8 cellular contexts compared by ENCODE assay signal in the genomic region with DNA sequence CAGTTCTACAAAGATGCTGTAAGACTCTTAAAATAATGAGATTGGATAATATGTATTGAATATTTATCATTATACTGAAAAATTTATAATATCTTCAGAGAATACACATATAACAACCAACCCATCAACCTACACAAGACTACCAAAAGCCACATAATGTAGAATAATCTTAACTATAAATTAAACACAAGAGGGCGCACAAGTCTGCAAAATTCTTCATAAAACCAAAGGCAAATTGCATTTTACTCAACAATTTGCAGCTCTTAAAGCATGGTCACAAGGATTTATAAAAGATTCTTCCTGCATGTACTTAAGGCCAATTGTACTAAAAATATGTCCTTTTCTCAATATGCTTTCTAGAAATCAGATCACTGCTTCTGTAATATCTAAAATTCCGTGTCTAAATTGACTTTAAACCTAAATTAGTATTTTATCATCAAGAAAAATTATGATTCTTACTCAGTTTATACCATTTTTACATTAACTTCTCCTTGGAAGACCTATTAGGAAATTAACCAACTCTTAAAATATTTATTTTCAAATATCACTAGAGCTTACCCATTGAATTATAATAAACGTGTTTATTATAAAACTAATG.
DNase-seq lines count a peak whose midpoint lies in the region; ATAC-seq and TF ChIP-seq lines count a peak whose summit lies in the region.

No MANE protein-coding gene starts in this region.

- intact Hi-C loops in CD4-positive, alpha-beta T cell (cut with DNase I, micrococcal nuclease), result loop anchor here (1.0 to 5.0 kb wide), 8 partner anchors 72 to 646 kb away; partner anchors contain the start of gene HSCB (in 1 of the 2)
- intact Hi-C loops in right lobe of liver (cut with DNase I), result loop anchor here in 1 of 2 donors (10.0 kb wide), 1 partner anchor 234 kb away; no protein-coding TSS in a partner anchor

- peak; percentile 82 for TF ChIP-seq CTCF in CD4-positive, alpha-beta T cell (IDR thresholded peaks at IDR 0.05)
- TF ChIP-seq CTCF in HFFc6 (IDR thresholded peaks at IDR 0.05) (peak; percentile 87), right lobe of liver (IDR thresholded peaks at IDR 0.05) (peak; percentile 54 to 62 (median 56))

- 50% methylated on average over 3 of the region's 3 CpGs for WGBS in right lobe of liver (ENCODE audit: insufficient coverage, low coverage, low lambda C conversion rate, missing lambda C conversion rate)

- CTCF ChIA-PET in CD4-positive, alpha-beta T cell (lab: Charles Lee), result interaction anchor here (0.9 to 2.5 kb wide), 9 partner anchors 9 to 553 kb away, joined by 3 to 35 read pairs (median 4); no protein-coding TSS in a partner anchor

- no peaks in the 10 kb centered on the region for H3K9me3 Mint-ChIP-seq in CD4-positive, alpha-beta T cell
- no peaks in the 10 kb centered on the region for H3K9me3 Mint-ChIP-seq in HFFc6
- no peaks in the 10 kb centered on the region for H3K9me3 Mint-ChIP-seq in stimulated activated effector memory CD8-positive, alpha-beta T cell treated with anti-CD3 and anti-CD28 coated beads, Interleukin-12 subunit alpha, Interleukin-12 subunit beta, amount 100 ng/mL, for 72 hours

- H3K4me3 Mint-ChIP-seq in CD4-positive, alpha-beta T cell, result no peak overlapping the region
- no peak overlapping the region for H3K4me3 Mint-ChIP-seq in HFFc6
- H3K4me3 Mint-ChIP-seq in stimulated activated effector memory CD8-positive, alpha-beta T cell treated with anti-CD3 and anti-CD28 coated beads, Interleukin-12 subunit alpha, Interleukin-12 subunit beta, amount 100 ng/mL, for 72 hours, result no peak overlapping the region

- no peak overlapping the region for H3K27ac ChIP-seq in CD4-positive, alpha-beta T cell (ENCODE audit: low read depth, low read length)
- H3K27ac ChIP-seq in right lobe of liver, result no peak overlapping the region

- no peaks in the 10 kb centered on the region for H3K9me3 ChIP-seq in CD4-positive, alpha-beta T cell (ENCODE audit: control insufficient read depth, low read length)
- H3K9me3 ChIP-seq in right lobe of liver, result no peaks in the 10 kb centered on the region

- no peak for ATAC-seq in CD4-positive, alpha-beta T cell (ENCODE audit: poor library complexity)
- ATAC-seq in right lobe of liver (peak; percentile 43 to 76 (median 68)), GM18868 (IDR thresholded peaks at IDR 0.05; ENCODE audit: unreplicated experiment) (no peak), HG03095 (IDR thresholded peaks at IDR 0.05; ENCODE audit: unreplicated experiment) (no peak)
- no peak for ATAC-seq in stimulated activated effector memory CD8-positive, alpha-beta T cell treated with anti-CD3 and anti-CD28 coated beads, Interleukin-12 subunit alpha, Interleukin-12 subunit beta, amount 100 ng/mL, for 72 hours

- H3K4me1 ChIP-seq in right lobe of liver, result no peaks in the 10 kb centered on the region

- no peak overlapping the region for H3K4me3 ChIP-seq in right lobe of liver

- no peak for TF ChIP-seq POLR2A in right lobe of liver (IDR thresholded peaks at IDR 0.05)

- no peak for DNase-seq in CD4-positive, alpha-beta T cell
- DNase-seq in HFFc6, result peak; percentile 68
- DNase-seq in NCI-H82 (lab: John Stamatoyannopoulos, UW), result peak; percentile 67
- peak; percentile 49 for DNase-seq in central memory CD4-positive, alpha-beta T cell
- DNase-seq in right lobe of liver, result no peak
- DNase-seq in stimulated activated effector memory CD8-positive, alpha-beta T cell treated with anti-CD3 and anti-CD28 coated beads, Interleukin-12 subunit alpha, Interleukin-12 subunit beta, amount 100 ng/mL, for 72 hours (ENCODE audit: low spot score in 2 of 2), result no peak

- H3K36me3 Mint-ChIP-seq in CD4-positive, alpha-beta T cell (ENCODE audit: low read depth), result no peaks in the 10 kb centered on the region
- no peaks in the 10 kb centered on the region for H3K36me3 Mint-ChIP-seq in HFFc6 (ENCODE audit: low read depth)
- H3K36me3 Mint-ChIP-seq in stimulated activated effector memory CD8-positive, alpha-beta T cell treated with anti-CD3 and anti-CD28 coated beads, Interleukin-12 subunit alpha, Interleukin-12 subunit beta, amount 100 ng/mL, for 72 hours, result no peaks in the 10 kb centered on the region

- H3K4me1 Mint-ChIP-seq in CD4-positive, alpha-beta T cell (ENCODE audit: low read depth), result no peaks in the 10 kb centered on the region
- peaks cover 5% of the 10 kb centered on the region for H3K4me1 Mint-ChIP-seq in HFFc6 (ENCODE audit: low read depth)
- H3K4me1 Mint-ChIP-seq in stimulated activated effector memory CD8-positive, alpha-beta T cell treated with anti-CD3 and anti-CD28 coated beads, Interleukin-12 subunit alpha, Interleukin-12 subunit beta, amount 100 ng/mL, for 72 hours, result no peaks in the 10 kb centered on the region

- H3K27me3 Mint-ChIP-seq in CD4-positive, alpha-beta T cell, result peaks cover 46% of the 10 kb centered on the region
- no peaks in the 10 kb centered on the region; the same call in 1 of the 2 replicates for H3K27me3 Mint-ChIP-seq in HFFc6 (ENCODE audit: insufficient read depth)

- peaks cover 12% of the 10 kb centered on the region for H3K27me3 ChIP-seq in CD4-positive, alpha-beta T cell (ENCODE audit: control insufficient read depth, insufficient read depth, low read length)
- H3K27me3 ChIP-seq in right lobe of liver, result no peaks in the 10 kb centered on the region

- H3K27ac Mint-ChIP-seq in CD4-positive, alpha-beta T cell, result no peak overlapping the region
- no peak overlapping the region for H3K27ac Mint-ChIP-seq in HFFc6
- H3K27ac Mint-ChIP-seq in stimulated activated effector memory CD8-positive, alpha-beta T cell treated with anti-CD3 and anti-CD28 coated beads, Interleukin-12 subunit alpha, Interleukin-12 subunit beta, amount 100 ng/mL, for 72 hours, result no peak overlapping the region

- POLR2A ChIA-PET in CD4-positive, alpha-beta T cell (lab: Charles Lee), result interaction anchor here (0.6 to 1.9 kb wide), 3 partner anchors 192 to 229 kb away, joined by 3 to 11 read pairs (median 9); partner anchors contain the start of gene XBP1

- no peaks in the 10 kb centered on the region for H3K36me3 ChIP-seq in right lobe of liver

Comparison
In these comparisons a context has a peak if more than half of its experiments do, and no peak if none do; other contexts are left out.
1. ATAC-seq: peak in right lobe of liver (4 of 4); none in CD4-positive, alpha-beta T cell (single experiment), GM18868 (single experiment), stimulated activated effector memory CD8-positive, alpha-beta T cell treated with anti-CD3 and anti-CD28 coated beads, Interleukin-12 subunit alpha, Interleukin-12 subunit beta, amount 100 ng/mL, for 72 hours (single experiment) and HG03095 (single experiment).
2. DNase-seq: peak in HFFc6 (single experiment), NCI-H82 (single experiment) and central memory CD4-positive, alpha-beta T cell (single experiment); none in CD4-positive, alpha-beta T cell (0 of 10), right lobe of liver (0 of 3) and stimulated activated effector memory CD8-positive, alpha-beta T cell treated with anti-CD3 and anti-CD28 coated beads, Interleukin-12 subunit alpha, Interleukin-12 subunit beta, amount 100 ng/mL, for 72 hours (0 of 2).
3. Peak in every context shown above with its lines, with median percentiles within 50 percentile points of each other: CTCF ChIP-seq.